2 cellular contexts compared by ENCODE assay signal in genomic region chr20:4699216-4699615, GRCh38.
TF ChIP-seq lines count a peak whose summit lies in the region.

No MANE protein-coding gene starts in this region.

TF ChIP-seq in HepG2, 621 proteins besides CTCF, POLR2A, EP300 and RAD21:
- peak; percentile 47 for TF ChIP-seq AGO2 (optimal IDR thresholded peaks at IDR 0.05; ENCODE audit: low read depth, low read length)
- TF ChIP-seq, protein P1, sequence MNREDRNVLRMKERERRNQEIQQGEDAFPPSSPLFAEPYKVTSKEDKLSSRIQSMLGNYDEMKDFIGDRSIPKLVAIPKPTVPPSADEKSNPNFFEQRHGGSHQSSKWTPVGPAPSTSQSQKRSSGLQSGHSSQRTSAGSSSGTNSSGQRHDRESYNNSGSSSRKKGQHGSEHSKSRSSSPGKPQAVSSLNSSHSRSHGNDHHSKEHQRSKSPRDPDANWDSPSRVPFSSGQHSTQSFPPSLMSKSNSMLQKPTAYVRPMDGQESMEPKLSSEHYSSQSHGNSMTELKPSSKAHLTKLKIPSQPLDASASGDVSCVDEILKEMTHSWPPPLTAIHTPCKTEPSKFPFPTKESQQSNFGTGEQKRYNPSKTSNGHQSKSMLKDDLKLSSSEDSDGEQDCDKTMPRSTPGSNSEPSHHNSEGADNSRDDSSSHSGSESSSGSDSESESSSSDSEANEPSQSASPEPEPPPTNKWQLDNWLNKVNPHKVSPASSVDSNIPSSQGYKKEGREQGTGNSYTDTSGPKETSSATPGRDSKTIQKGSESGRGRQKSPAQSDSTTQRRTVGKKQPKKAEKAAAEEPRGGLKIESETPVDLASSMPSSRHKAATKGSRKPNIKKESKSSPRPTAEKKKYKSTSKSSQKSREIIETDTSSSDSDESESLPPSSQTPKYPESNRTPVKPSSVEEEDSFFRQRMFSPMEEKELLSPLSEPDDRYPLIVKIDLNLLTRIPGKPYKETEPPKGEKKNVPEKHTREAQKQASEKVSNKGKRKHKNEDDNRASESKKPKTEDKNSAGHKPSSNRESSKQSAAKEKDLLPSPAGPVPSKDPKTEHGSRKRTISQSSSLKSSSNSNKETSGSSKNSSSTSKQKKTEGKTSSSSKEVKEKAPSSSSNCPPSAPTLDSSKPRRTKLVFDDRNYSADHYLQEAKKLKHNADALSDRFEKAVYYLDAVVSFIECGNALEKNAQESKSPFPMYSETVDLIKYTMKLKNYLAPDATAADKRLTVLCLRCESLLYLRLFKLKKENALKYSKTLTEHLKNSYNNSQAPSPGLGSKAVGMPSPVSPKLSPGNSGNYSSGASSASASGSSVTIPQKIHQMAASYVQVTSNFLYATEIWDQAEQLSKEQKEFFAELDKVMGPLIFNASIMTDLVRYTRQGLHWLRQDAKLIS (CRISPR knock-in tag; IDR thresholded peaks at IDR 0.05) = no peak
TF ChIP-seq in HepG2: peak in this region for 1.

TF ChIP-seq in H1, 55 proteins besides CTCF, POLR2A, EP300 and RAD21:
- no peak for TF ChIP-seq TBP (IDR thresholded peaks at IDR 0.05; ENCODE audit: low read depth, low read length)
- TF ChIP-seq POU5F1 (IDR thresholded peaks at IDR 0.05; ENCODE audit: low read depth, low read length) = no peak
- no peak for TF ChIP-seq CBX5 (IDR thresholded peaks at IDR 0.05; ENCODE audit: low read depth, low read length)
- no peak for TF ChIP-seq SP1 (IDR thresholded peaks at IDR 0.05; ENCODE audit: low read depth, low read length)
- TF ChIP-seq, protein P2, sequence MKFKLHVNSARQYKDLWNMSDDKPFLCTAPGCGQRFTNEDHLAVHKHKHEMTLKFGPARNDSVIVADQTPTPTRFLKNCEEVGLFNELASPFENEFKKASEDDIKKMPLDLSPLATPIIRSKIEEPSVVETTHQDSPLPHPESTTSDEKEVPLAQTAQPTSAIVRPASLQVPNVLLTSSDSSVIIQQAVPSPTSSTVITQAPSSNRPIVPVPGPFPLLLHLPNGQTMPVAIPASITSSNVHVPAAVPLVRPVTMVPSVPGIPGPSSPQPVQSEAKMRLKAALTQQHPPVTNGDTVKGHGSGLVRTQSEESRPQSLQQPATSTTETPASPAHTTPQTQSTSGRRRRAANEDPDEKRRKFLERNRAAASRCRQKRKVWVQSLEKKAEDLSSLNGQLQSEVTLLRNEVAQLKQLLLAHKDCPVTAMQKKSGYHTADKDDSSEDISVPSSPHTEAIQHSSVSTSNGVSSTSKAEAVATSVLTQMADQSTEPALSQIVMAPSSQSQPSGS (IDR thresholded peaks at IDR 0.05; ENCODE audit: low read length) = no peak
- TF ChIP-seq CEBPB (IDR thresholded peaks at IDR 0.05; ENCODE audit: low read depth, low read length) = no peak
- no peak for TF ChIP-seq KDM5A (IDR thresholded peaks at IDR 0.05; ENCODE audit: low read length)
- no peak for TF ChIP-seq TEAD4 (IDR thresholded peaks at IDR 0.05; ENCODE audit: low read depth, low read length)
- no peak for TF ChIP-seq CHD7 (IDR thresholded peaks at IDR 0.05; ENCODE audit: insufficient replicate concordance, low read length)
- TF ChIP-seq PHF8 (conservative IDR thresholded peaks at IDR 0.05; ENCODE audit: low read depth, low read length) = no peak
- TF ChIP-seq CREB1 (IDR thresholded peaks at IDR 0.05) = no peak
- no peak for TF ChIP-seq SP2 (IDR thresholded peaks at IDR 0.05; ENCODE audit: low read length)
- no peak for TF ChIP-seq RFX5 (IDR thresholded peaks at IDR 0.05; ENCODE audit: borderline replicate concordance, low read depth, low read length)
- TF ChIP-seq CHD2 (IDR thresholded peaks at IDR 0.05; ENCODE audit: low read length) = no peak
- no peak for TF ChIP-seq RXRA (IDR thresholded peaks at IDR 0.05; ENCODE audit: insufficient read depth, low read depth, low read length)
- TF ChIP-seq KDM1A (IDR thresholded peaks at IDR 0.05; ENCODE audit: borderline replicate concordance, low read length) = no peak
